In genomic region chr4:23945521-23946017, GRCh38 we compare ENCODE assay signal across 10 cellular contexts. TPM values are rescaled to one million over a fixed set of nuclear protein-coding genes. Genes with fewer than 3 reads are reported as not detected.
DNase-seq lines count a peak whose midpoint lies in the region; ATAC-seq, FAIRE-seq and TF ChIP-seq lines count a peak whose summit lies in the region.
"Had no signal": no experiment of that assay in that cellular context is flagged by ENCODE, and none has a peak within 500 bp of the region (broad histone marks: within the 10 kb centered on the region; RNA-seq: fewer than 3 reads in every experiment).

No MANE protein-coding gene starts in this region.

- peak; percentile 64 for ATAC-seq in HG02610 (IDR thresholded peaks at IDR 0.05; ENCODE audit: unreplicated experiment)
- peak in 7 of 8 donors; percentile 19 to 68 (median 52) for ATAC-seq in heart right ventricle

- FAIRE-seq in GM19239 (lab: Jason Lieb, UNC): no peak

- no peak overlapping the region for H3K4me3 ChIP-seq in heart right ventricle
- no peak overlapping the region for H3K4me3 ChIP-seq in stomach
- H3K4me3 ChIP-seq: right lobe of liver had no signal

- TF ChIP-seq POLR2A in stomach (IDR thresholded peaks at IDR 0.05): no peak

- intact Hi-C loops in heart right ventricle (cut with DNase I): no loop called here
- intact Hi-C loops in stomach (cut with DNase I; ENCODE audit: low total_unique reads): no loop called here

- WGBS in heart right ventricle, 2 donors: 67 to 69% methylated on average over 6 of the region's 6 CpGs
- 24 to 49% (median 32%) methylated on average over 6 of the region's 6 CpGs for WGBS in stomach, 5 donors

- H3K27me3 ChIP-seq in heart right ventricle (no peaks in the 10 kb centered on the region), stomach (no peaks in the 10 kb centered on the region)
- H3K27me3 ChIP-seq: right lobe of liver had no signal

- no peak for TF ChIP-seq EP300 in stomach (IDR thresholded peaks at IDR 0.05)

- DNase-seq in SW 1271 (lab: John Stamatoyannopoulos, UW): peak; percentile 30 to 63
- DNase-seq in heart right ventricle: no peak
- DNase-seq in stomach: peak; percentile 73
- no peak for DNase-seq in NCI-H146 treated with DMSO at 0.1 percent for 48 hours (lab: John Stamatoyannopoulos, UW; ENCODE audit: unreplicated experiment)
- no peak for DNase-seq in GM19239 (ENCODE audit: insufficient read length, low spot score)
- DNase-seq in GM10248 (ENCODE audit: extremely low spot score): no peak
- no peak for DNase-seq in NCI-H1694 treated with DMSO at 0.1 percent for 48 hours (lab: John Stamatoyannopoulos, UW)
- DNase-seq: NK-92 treated with Interleukin-12 subunit alpha and Interleukin-12 subunit beta, amount 100 ng/mL, for 24 hours had no signal

- CTCF ChIA-PET in GM10248 (lab: Yijun Ruan, JAX): no interaction called here

- H3K27ac ChIP-seq in heart right ventricle (peak overlapping the region in 3 of 10 donors; percentile 33 to 62 (median 50)), stomach (peak overlapping the region; percentile 31 to 71 (median 55))
- H3K27ac ChIP-seq: right lobe of liver had no signal

- H3K36me3 ChIP-seq in heart right ventricle: no peaks in the 10 kb centered on the region
- H3K36me3 ChIP-seq in stomach: no peaks in the 10 kb centered on the region
- H3K36me3 ChIP-seq: right lobe of liver had no signal

- TF ChIP-seq CTCF in heart right ventricle (IDR thresholded peaks at IDR 0.05): no peak
- no peak for TF ChIP-seq CTCF in stomach (IDR thresholded peaks at IDR 0.05)
- TF ChIP-seq CTCF in GM10248 (IDR thresholded peaks at IDR 0.05; ENCODE audit: control extremely low read depth, extremely low read depth, low read depth, missing control alignments): no peak

- H3K9me3 ChIP-seq in heart right ventricle: no peaks in the 10 kb centered on the region
- no peaks in the 10 kb centered on the region for H3K9me3 ChIP-seq in stomach
- H3K9me3 ChIP-seq: right lobe of liver had no signal

- H3K4me1 ChIP-seq in heart right ventricle: peaks cover 0 to 22% (median 5%) of the 10 kb centered on the region in 9 donors
- peaks cover 0 to 17% (median 8%) of the 10 kb centered on the region in 4 donors for H3K4me1 ChIP-seq in stomach
- H3K4me1 ChIP-seq: right lobe of liver had no signal

- POLR2A ChIA-PET in GM10248 (lab: Yijun Ruan, JAX): no interaction called here

RNA-seq across cellular contexts. Expression of gene PPARGC1A, which starts 55.7 kb away (rescaled TPM):
- total RNA-seq in heart right ventricle (100 to 1,000 TPM in 7 of 10 donors, 10 to 100 TPM in 3; 66.3 to 200 (median 106) TPM), stomach (100 to 1,000 TPM in 1 of 5 donors, 10 to 100 TPM in 4; 11.0 to 230 (median 32.1) TPM)
- polyA plus RNA-seq in heart right ventricle (10 to 100 TPM; 11.8 to 27.7 TPM), stomach (1 to 10 TPM; 2.0 to 3.2 (median 2.9) TPM)

Comparison
In these comparisons a context has a peak if more than half of its experiments do, and no peak if none do; other contexts are left out.
1. DNase-seq: peak in SW 1271 (2 of 2) and stomach (single experiment); none in heart right ventricle (0 of 2), NCI-H146 treated with DMSO at 0.1 percent for 48 hours (single experiment), GM19239 (single experiment), GM10248 (single experiment) and NCI-H1694 treated with DMSO at 0.1 percent for 48 hours (single experiment).